In genomic region chr17:7280519-7281073, GRCh38 we compare ENCODE assay signal across 8 cellular contexts. TPM values are rescaled to one million over a fixed set of nuclear protein-coding genes. Genes with fewer than 3 reads are reported as not detected.
DNase-seq lines count a peak whose midpoint lies in the region; ATAC-seq and TF ChIP-seq lines count a peak whose summit lies in the region.

No MANE protein-coding gene starts in this region.

- 0 to 1% (median 1%) methylated on average over 29 of the region's 29 CpGs for WGBS in adipose tissue, 3 donors
- WGBS in heart left ventricle, 4 donors = 0 to 1% (median 0%) methylated on average over 24 to 29 of the region's 29 CpGs
- 0% methylated on average over 3 to 29 of the region's 29 CpGs for WGBS in transverse colon (ENCODE audit: low coverage in 1 of 2), 2 donors

- H3K4me3 ChIP-seq in heart left ventricle (peak overlapping the region in 11 of 12 donors; percentile 26 to 76 (median 65)), transverse colon (peak overlapping the region in 3 of 4 donors; percentile 43 to 71 (median 54))

- peaks cover 4 to 49% (median 21%) of the 10 kb centered on the region in 12 donors for H3K4me1 ChIP-seq in heart left ventricle
- peaks cover 12 to 42% (median 33%) of the 10 kb centered on the region in 4 donors for H3K4me1 ChIP-seq in transverse colon

- H3K27me3 Mint-ChIP-seq in T-cell = peaks cover 12 to 37% of the 10 kb centered on the region in 2 donors

- H3K27ac ChIP-seq in adipose tissue (ENCODE audit: low read depth, low read length) = peak overlapping the region; percentile 21
- peak overlapping the region; percentile 90 to 99 (median 96) for H3K27ac ChIP-seq in heart left ventricle
- H3K27ac ChIP-seq in transverse colon = peak overlapping the region; percentile 84 to 89 (median 86)

- in situ Hi-C loops in transverse colon (cut with MboI; ENCODE audit: low pct_ligation_motif_present in 1 of 4, low pct_unique_long_range_greater_than_20kb in 1 of 4, low sequenced_read_pairs in 3 of 4) = loop anchor here in 2 of 4 donors (25.0 kb wide), 1 partner anchor 243 kb away; the partner anchor contains the start of genes SLC16A11 (in 2 of the 2) and SLC16A13 (in 2 of the 2)

- DNase-seq in D341Med (ENCODE audit: low spot score) (peak; percentile 74), GOT3 (lab: John Stamatoyannopoulos, UW) (peak; percentile 53), NCI-H1048 (lab: John Stamatoyannopoulos, UW) (peak; percentile 49), T-cell (peak; percentile 68 to 88 (median 82)), heart left ventricle (peak; percentile 84 to 91 (median 86)), posterior cingulate gyrus (peak; percentile 61 to 97 (median 80)), transverse colon (peak; percentile 91)

- H3K36me3 Mint-ChIP-seq in T-cell = no peaks in the 10 kb centered on the region

- peak; percentile 84 to 97 (median 94) for TF ChIP-seq CTCF in heart left ventricle (IDR thresholded peaks at IDR 0.05)
- TF ChIP-seq CTCF in transverse colon (IDR thresholded peaks at IDR 0.05) = peak; percentile 86 to 99 (median 96)

- POLR2A ChIA-PET in T-cell (lab: Charles Lee) = interaction anchor here in 1 of 2 donors (0.6 kb wide), 1 partner anchor 25 kb away, joined by 4 read pairs; no protein-coding TSS in a partner anchor

- TF ChIP-seq EP300 in transverse colon (IDR thresholded peaks at IDR 0.05; ENCODE audit: low read depth) = peak; percentile 1

- H3K27me3 ChIP-seq in heart left ventricle (peaks cover 0 to 24% (median 3%) of the 10 kb centered on the region in 9 donors), transverse colon (no peaks in the 10 kb centered on the region)

- peak; percentile 85 to 90 (median 86) for ATAC-seq in T-cell (replicated peaks in 1 of 4)
- peak; percentile 52 to 64 (median 58) for ATAC-seq in heart left ventricle

- CTCF ChIA-PET in T-cell (lab: Charles Lee) = interaction anchor here (0.6 to 1.3 kb wide), 4 partner anchors 16 to 168 kb away, joined by 3 to 8 read pairs (median 3); partner anchors contain the start of gene ACAP1 (in 1 of the 2)

- H3K9me3 ChIP-seq in heart left ventricle = no peaks in the 10 kb centered on the region
- H3K9me3 ChIP-seq in transverse colon = no peaks in the 10 kb centered on the region

- H3K4me1 Mint-ChIP-seq in T-cell = peaks cover 16 to 34% (median 26%) of the 10 kb centered on the region in 3 donors

- no peak for TF ChIP-seq POLR2A in heart left ventricle (IDR thresholded peaks at IDR 0.05)
- peak; percentile 17 for TF ChIP-seq POLR2A in transverse colon (IDR thresholded peaks at IDR 0.05)

- no peak overlapping the region for H3K27ac Mint-ChIP-seq in T-cell

- H3K4me3 Mint-ChIP-seq in T-cell = peak overlapping the region; percentile 70 to 77 (median 75)

- H3K9me3 Mint-ChIP-seq in T-cell = no peaks in the 10 kb centered on the region

- intact Hi-C loops in heart left ventricle (cut with DNase I) = loop anchor here in 9 of 10 donors (1.0 to 10.0 kb wide), 7 partner anchors 16 to 67 kb away; partner anchors contain the start of gene ELP5 (in 1 of the 9)
- intact Hi-C loops in posterior cingulate gyrus (cut with DNase I) = loop anchor here (1.0 kb wide), 1 partner anchor 16 kb away; no protein-coding TSS in a partner anchor
- intact Hi-C loops in transverse colon (cut with DNase I; ENCODE audit: low total_unique reads) = loop anchor here (2.0 kb wide), 1 partner anchor 16 kb away; no protein-coding TSS in a partner anchor

- H3K36me3 ChIP-seq in heart left ventricle (peaks cover 0 to 21% (median 8%) of the 10 kb centered on the region in 9 donors), transverse colon (no peaks in the 10 kb centered on the region)

RNA-seq across cellular contexts. Expression of gene SLC2A4, which starts 0.9 kb away (rescaled TPM):
- total RNA-seq in T-cell (under 1 TPM in 1 of 5 donors, not detected in 4; 0.06 TPM), heart left ventricle (100 to 1,000 TPM in 7 of 9 donors, 10 to 100 TPM in 2; 82.0 to 184 (median 172) TPM), transverse colon (10 to 100 TPM in 3 of 4 donors, 1 to 10 TPM in 1; 9.7 to 35.5 (median 20.3) TPM)
- polyA plus RNA-seq in adipose tissue (10 to 100 TPM; 10.2 to 41.8 (median 31.4) TPM), heart left ventricle (100 to 1,000 TPM in 1 of 2 donors, 10 to 100 TPM in 1; 48.5 to 107 TPM)

RNA-seq across cellular contexts. Expression of gene YBX2, which starts 13.8 kb away (rescaled TPM):
- total RNA-seq in T-cell = under 1 TPM in 4 of 5 donors, not detected in 1; 0.20 to 0.57 (median 0.45) TPM
- 1 to 10 TPM in 2 of 3 donors, under 1 TPM in 1; 0.95 to 6.0 (median 2.2) TPM for polyA plus RNA-seq in adipose tissue
- total RNA-seq in heart left ventricle = 1 to 10 TPM in 1 of 9 donors, under 1 TPM in 8; 0.32 to 1.6 (median 0.56) TPM
- 1 to 10 TPM in 1 of 2 donors, under 1 TPM in 1; 0.43 to 2.0 TPM for polyA plus RNA-seq in heart left ventricle
- 100 to 1,000 TPM in 1 of 4 donors, 10 to 100 TPM in 3; 23.1 to 151 (median 43.4) TPM for total RNA-seq in transverse colon

RNA-seq across cellular contexts. Expression of gene CLDN7, which starts 18.3 kb away (rescaled TPM):
- total RNA-seq in T-cell (1 to 10 TPM; 2.4 to 5.9 (median 2.9) TPM), heart left ventricle (1 to 10 TPM in 5 of 9 donors, under 1 TPM in 2, not detected in 2; 0.36 to 2.6 (median 2.0) TPM), transverse colon (1,000 to 10,000 TPM in 1 of 4 donors, 100 to 1,000 TPM in 3; 571 to 1,162 (median 940) TPM)
- polyA plus RNA-seq in adipose tissue (10 to 100 TPM in 1 of 3 donors, 1 to 10 TPM in 2; 4.8 to 88.9 (median 6.7) TPM), heart left ventricle (1 to 10 TPM; 1.1 to 1.3 TPM)

RNA-seq across cellular contexts. Expression of gene EIF5A, which starts 26.8 kb away (rescaled TPM):
- total RNA-seq in T-cell (100 to 1,000 TPM; 286 to 481 (median 306) TPM), heart left ventricle (100 to 1,000 TPM; 120 to 500 (median 257) TPM), transverse colon (100 to 1,000 TPM in 3 of 4 donors, 10 to 100 TPM in 1; 91.3 to 188 (median 149) TPM)
- polyA plus RNA-seq in adipose tissue (100 to 1,000 TPM; 204 to 587 (median 428) TPM), heart left ventricle (100 to 1,000 TPM; 403 to 934 TPM)

RNA-seq across cellular contexts. Expression of gene ELP5, which starts 28.6 kb away (rescaled TPM):
- total RNA-seq in T-cell = 10 to 100 TPM; 29.8 to 35.9 (median 33.3) TPM
- polyA plus RNA-seq in adipose tissue = 10 to 100 TPM; 19.0 to 64.1 (median 40.3) TPM
- total RNA-seq in heart left ventricle = 10 to 100 TPM; 28.0 to 87.2 (median 52.6) TPM
- polyA plus RNA-seq in heart left ventricle = 10 to 100 TPM; 33.5 to 47.0 TPM
- total RNA-seq in transverse colon = 10 to 100 TPM in 3 of 4 donors, 1 to 10 TPM in 1; 4.9 to 36.2 (median 30.3) TPM

Comparison
In these comparisons a context has a peak if more than half of its experiments do, and no peak if none do; other contexts are left out.
1. Peak in every context shown above with its lines: DNase-seq, ATAC-seq, H3K4me3 ChIP-seq and H3K27ac ChIP-seq.
2. H3K27ac ChIP-seq: peak in every context shown above with its lines; median percentile 96 in heart left ventricle; 86 in transverse colon; 21 in adipose tissue.
3. RNA of gene SLC2A4, which starts 0.9 kb away (total RNA-seq): 82.0 to 184 TPM in heart left ventricle and 9.7 to 35.5 TPM in transverse colon; 0.06 TPM in T-cell; every median in the first group is over 10 times any median in the second.
4. RNA of gene YBX2, which starts 13.8 kb away (total RNA-seq): 23.1 to 151 TPM in transverse colon; 0.32 to 1.6 TPM in heart left ventricle and 0.20 to 0.57 TPM in T-cell; every median in the first group is over 4 times any median in the second.
5. RNA of gene CLDN7, which starts 18.3 kb away (total RNA-seq): 571 to 1,162 TPM in transverse colon; 2.4 to 5.9 TPM in T-cell and 0.36 to 2.6 TPM in heart left ventricle; every median in the first group is over 10 times any median in the second.